ENCODE assay signal across 9 cellular contexts in genomic region chr14:35975814-35976213, GRCh38.
"Had no signal": no experiment of that assay in that cellular context is flagged by ENCODE, and none has a peak within 500 bp of the region (broad histone marks: within the 10 kb centered on the region; RNA-seq: fewer than 3 reads in every experiment).

No MANE protein-coding gene starts in this region.

- DNase-seq: H9, HCEC 1CT, HFFc6, KG1 had no signal

- ATAC-seq: GM23338, HepG2 had no signal

- H3K4me2 ChIP-seq: GM23338 had no signal

- H3K4me3 ChIP-seq: GM23338 had no signal

- FAIRE-seq: H1, H54, HepG2 had no signal

- H3K27ac ChIP-seq: HL-60 had no signal
